In the genomic region with DNA sequence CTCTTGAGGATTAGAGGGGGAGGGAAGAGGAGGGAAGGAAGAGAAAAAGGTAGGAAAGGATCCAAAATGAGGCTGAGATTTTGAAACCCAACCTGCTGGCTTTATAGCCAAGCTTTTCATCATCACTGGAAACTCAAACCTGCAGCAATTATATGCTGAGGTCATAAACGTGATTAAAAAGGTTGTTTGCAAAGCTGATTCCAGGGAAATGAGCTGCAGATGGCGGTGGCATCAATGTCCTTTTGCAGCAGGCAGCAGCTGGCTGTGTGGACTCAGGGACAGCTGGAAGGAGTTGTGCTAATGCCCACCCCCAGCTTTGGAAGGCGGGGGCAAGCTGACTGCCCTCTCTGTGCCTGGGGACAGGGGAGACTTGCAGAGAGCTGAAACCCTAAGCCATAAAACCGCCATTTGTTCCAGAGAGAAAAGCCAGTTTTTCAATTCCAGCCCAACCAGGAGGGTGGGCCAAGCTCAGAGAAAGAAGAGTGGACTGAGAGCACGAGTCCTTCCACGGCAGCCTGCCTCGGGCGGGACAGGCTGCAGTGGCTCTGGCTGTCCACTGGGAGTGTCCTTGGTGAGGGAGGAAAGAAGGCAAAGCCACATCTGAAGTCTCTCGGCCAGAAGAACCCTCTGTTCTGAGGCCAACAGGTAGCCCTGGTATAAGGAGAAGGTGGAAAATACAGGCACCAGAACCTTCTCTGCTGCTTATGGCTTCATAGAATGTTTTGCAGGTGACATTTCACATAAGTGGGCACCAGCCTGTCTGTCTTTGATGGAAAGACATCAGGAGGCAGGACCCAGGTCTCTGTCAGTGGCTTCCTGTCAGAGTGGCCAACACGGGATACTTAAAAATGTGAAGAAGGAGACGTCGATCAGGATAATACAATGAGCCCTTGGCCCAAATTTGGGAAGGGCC, we compare ENCODE assay signal across 8 cellular contexts.
DNase-seq lines count a peak whose midpoint lies in the region; FAIRE-seq and TF ChIP-seq lines count a peak whose summit lies in the region.
"Had no signal": no experiment of that assay in that cellular context is flagged by ENCODE, and none has a peak within 500 bp of the region (broad histone marks: within the 10 kb centered on the region; RNA-seq: fewer than 3 reads in every experiment).

No MANE protein-coding gene starts in this region.

- POLR2A ChIA-PET in endothelial cell of umbilical vein (lab: Charles Lee), result no interaction called here

- intact Hi-C loops in endothelial cell of umbilical vein (cut with micrococcal nuclease), result loop anchor here (5.0 kb wide), 1 partner anchor 248 kb away; no protein-coding TSS in a partner anchor

- no peak for TF ChIP-seq POLR2A in endothelial cell of umbilical vein (IDR thresholded peaks at IDR 0.05; ENCODE audit: low read depth, low read length)

- H3K27me3 ChIP-seq in HL-60 (ENCODE audit: insufficient read depth, poor library complexity, severe bottlenecking) (no peaks in the 10 kb centered on the region), endothelial cell of umbilical vein (ENCODE audit: control insufficient read depth in 2 of 2, insufficient read depth in 2 of 2, low read length in 2 of 2) (peaks cover 9 to 18% of the 10 kb centered on the region in 2 experiments)

- no peaks in the 10 kb centered on the region for H4K20me1 ChIP-seq in endothelial cell of umbilical vein (replicated peaks; ENCODE audit: control insufficient read depth, extremely low read depth, insufficient read depth, low read length)

- H3K27ac Mint-ChIP-seq in neural crest cell (ENCODE audit: unreplicated experiment), result no peak overlapping the region

- no peaks in the 10 kb centered on the region for H3K79me2 ChIP-seq in endothelial cell of umbilical vein (ENCODE audit: control insufficient read depth, insufficient read depth, low read length)

- no peak overlapping the region for H2AFZ ChIP-seq in endothelial cell of umbilical vein (ENCODE audit: low read depth, low read length)

- peaks cover 20% of the 10 kb centered on the region for H3K4me1 Mint-ChIP-seq in neural crest cell

- CTCF ChIA-PET in endothelial cell of umbilical vein (lab: Charles Lee), result interaction anchor here (0.7 to 11.9 kb wide), 8 partner anchors 8 to 1728 kb away, joined by 3 to 123 read pairs (median 4); no protein-coding TSS in a partner anchor

- H3K4me1 ChIP-seq in endothelial cell of umbilical vein (ENCODE audit: control insufficient read depth, extremely low read depth, insufficient read depth, low read length), result no peaks in the 10 kb centered on the region

- DNase-seq in HL-60 (ENCODE audit: low read depth in 1 of 2, low spot score in 1 of 2) (no peak), NCI-H774 (lab: John Stamatoyannopoulos, UW) (peak; percentile 99), endothelial cell of umbilical vein (ENCODE audit: low read depth, low spot score) (peak; percentile 36), neural crest cell (ENCODE audit: low read depth, low spot score) (peak; percentile 50), NCI-H187 treated with DMSO at 0.1 percent for 48 hours (lab: John Stamatoyannopoulos, UW) (no peak), GM20000 (ENCODE audit: low spot score) (no peak)
- DNase-seq in stimulated activated CD4-positive, alpha-beta T cell treated with anti-CD3 and anti-CD28 coated beads, Interleukin-1b, Interleukin-23, amount 100 ng/mL, for 48 hours, result no peak

- H3K36me3 ChIP-seq in endothelial cell of umbilical vein (ENCODE audit: control insufficient read depth in 2 of 2, extremely low read depth in 1 of 2, insufficient read depth in 2 of 2, low read length in 2 of 2), result no peaks in the 10 kb centered on the region

- no peaks in the 10 kb centered on the region for H3K9me3 Mint-ChIP-seq in neural crest cell

- FAIRE-seq in endothelial cell of umbilical vein (lab: Jason Lieb, UNC), result peak; percentile 79
- FAIRE-seq: TTC549 had no signal

- H3K27ac ChIP-seq in HL-60 (replicated peaks), result no peak overlapping the region
- no peak overlapping the region for H3K27ac ChIP-seq in endothelial cell of umbilical vein (ENCODE audit: insufficient read depth, low read depth, low read length)

- no peak overlapping the region for H3K9ac ChIP-seq in endothelial cell of umbilical vein (replicated peaks; ENCODE audit: extremely low read depth, insufficient read depth, low read length)

- H3K9me3 ChIP-seq in endothelial cell of umbilical vein (replicated peaks; ENCODE audit: control insufficient read depth, insufficient read depth, low read length), result no peaks in the 10 kb centered on the region

- H3K4me2 ChIP-seq in endothelial cell of umbilical vein (ENCODE audit: insufficient read depth, low read length), result no peak overlapping the region

- TF ChIP-seq CTCF in HL-60 (IDR thresholded peaks at IDR 0.05; ENCODE audit: insufficient read depth, low read length) (peak; percentile 12), endothelial cell of umbilical vein (IDR thresholded peaks at IDR 0.05; ENCODE audit: extremely low read depth in 1 of 2, insufficient read depth in 1 of 2, low read depth in 1 of 2, low read length in 2 of 2) (peak; percentile 35 to 66), neural crest cell (conservative IDR thresholded peaks at IDR 0.05) (peak; percentile 71), GM20000 (IDR thresholded peaks at IDR 0.05; ENCODE audit: extremely low read depth, missing control alignments) (no peak)

- BruUV-seq in endothelial cell of umbilical vein (replicated peaks; lab: Mats Ljungman, UMichigan), result no TSS peak

- dilution Hi-C loops in endothelial cell of umbilical vein (cut with MboI; ENCODE audit: extremely low pct_ligation_motif_present, low sequenced_read_pairs), result loop anchor here (25.0 kb wide), 1 partner anchor 398 kb away; no protein-coding TSS in a partner anchor

- peaks cover 27% of the 10 kb centered on the region for H3K27me3 Mint-ChIP-seq in neural crest cell (ENCODE audit: low read depth)

- H3K4me3 ChIP-seq in HL-60 (replicated peaks; ENCODE audit: insufficient read depth, low read length) (no peak overlapping the region), endothelial cell of umbilical vein (replicated peaks in 1 of 3; ENCODE audit: insufficient read depth in 1 of 3, low read depth in 1 of 3, low read length in 3 of 3) (no peak overlapping the region)

- no peaks in the 10 kb centered on the region for H3K36me3 Mint-ChIP-seq in neural crest cell (ENCODE audit: low read depth)

- H3K9me1 ChIP-seq in endothelial cell of umbilical vein (replicated peaks; ENCODE audit: control insufficient read depth, extremely low read depth, insufficient read depth, low read length), result no peaks in the 10 kb centered on the region

- no peak overlapping the region for H3K4me3 Mint-ChIP-seq in neural crest cell

TF ChIP-seq in endothelial cell of umbilical vein, 7 proteins besides CTCF, POLR2A, EP300 and RAD21:
- TF ChIP-seq GATA2 (IDR thresholded peaks at IDR 0.05; ENCODE audit: insufficient read depth, insufficient read length, low read depth, low read length), result no peak
- TF ChIP-seq FOS (IDR thresholded peaks at IDR 0.05; ENCODE audit: borderline replicate concordance, insufficient read depth, low read length), result no peak
- TF ChIP-seq POLR2AphosphoS5 (IDR thresholded peaks at IDR 0.05; ENCODE audit: insufficient read depth, low read depth, low read length), result no peak
- no peak for TF ChIP-seq MAX (IDR thresholded peaks at IDR 0.05; ENCODE audit: insufficient read depth, insufficient read length)
- TF ChIP-seq EZH2 (IDR thresholded peaks at IDR 0.05; ENCODE audit: borderline replicate concordance, low read depth, low read length, severe bottlenecking), result no peak
- TF ChIP-seq MYC (IDR thresholded peaks at IDR 0.05; ENCODE audit: low read depth, low read length), result no peak
- no peak for TF ChIP-seq JUN (IDR thresholded peaks at IDR 0.05; ENCODE audit: borderline replicate concordance, insufficient read depth, insufficient read length, low read depth)

Comparison
In these comparisons a context has a peak if more than half of its experiments do, and no peak if none do; other contexts are left out.
1. DNase-seq: peak in NCI-H774 (single experiment), endothelial cell of umbilical vein (single experiment) and neural crest cell (single experiment); none in HL-60 (0 of 2), NCI-H187 treated with DMSO at 0.1 percent for 48 hours (single experiment), stimulated activated CD4-positive, alpha-beta T cell treated with anti-CD3 and anti-CD28 coated beads, Interleukin-1b, Interleukin-23, amount 100 ng/mL, for 48 hours (single experiment) and GM20000 (single experiment).